Comparison of ENCODE assay signal across 25 cellular contexts in genomic region chr11:69903206-69903605, GRCh38.
"Had no signal": no experiment of that assay in that cellular context is flagged by ENCODE, and none has a peak within 500 bp of the region (broad histone marks: within the 10 kb centered on the region; RNA-seq: fewer than 3 reads in every experiment).

No MANE protein-coding gene starts in this region.

- H3K4me3 Mint-ChIP-seq: activated CD4-positive, alpha-beta T cell treated with anti-CD3 and anti-CD28 coated beads, Interleukin-2, amount 10 ng/mL, durations not matched to agents 24 days and 14 days; activated CD8-positive, alpha-beta T cell treated with anti-CD3 and anti-CD28 coated beads for 36 hours; activated naive CD8-positive, alpha-beta T cell treated with anti-CD3 and anti-CD28 coated beads for 36 hours; activated T-cell treated with anti-CD3 and anti-CD28 coated beads, Interleukin-2, amount 50 U/mL, for 72 hours; activated T-helper 17 cell treated with anti-CD3 and anti-CD28 coated beads, Interleukin-2, amount 50 U/mL, for 72 hours; T-helper 2 cell treated with Interferon-gamma antibody and Interleukin-4, amounts not matched to agents 5 μg/mL and 100 μg/mL, for 36 hours had no signal

- H3K9me3 ChIP-seq: ascending aorta had no signal

- H3K27ac Mint-ChIP-seq: activated CD4-positive, alpha-beta T cell treated with anti-CD3 and anti-CD28 coated beads, Interleukin-2, amount 10 ng/mL, durations not matched to agents 24 days and 14 days; activated CD8-positive, alpha-beta T cell treated with anti-CD3 and anti-CD28 coated beads for 36 hours; activated naive CD8-positive, alpha-beta T cell treated with anti-CD3 and anti-CD28 coated beads for 36 hours; activated T-cell treated with anti-CD3 and anti-CD28 coated beads, Interleukin-2, amount 50 U/mL, for 72 hours; activated T-helper 17 cell treated with anti-CD3 and anti-CD28 coated beads, Interleukin-2, amount 50 U/mL, for 72 hours; T-helper 2 cell treated with Interferon-gamma antibody and Interleukin-4, amounts not matched to agents 5 μg/mL and 100 μg/mL, for 36 hours had no signal

- H3K9me3 Mint-ChIP-seq: activated CD4-positive, alpha-beta T cell treated with anti-CD3 and anti-CD28 coated beads, Interleukin-2, amount 10 ng/mL, durations not matched to agents 24 days and 14 days; activated CD8-positive, alpha-beta T cell treated with anti-CD3 and anti-CD28 coated beads for 36 hours; activated naive CD8-positive, alpha-beta T cell treated with anti-CD3 and anti-CD28 coated beads for 36 hours; activated T-cell treated with anti-CD3 and anti-CD28 coated beads, Interleukin-2, amount 50 U/mL, for 72 hours; activated T-helper 17 cell treated with anti-CD3 and anti-CD28 coated beads, Interleukin-2, amount 50 U/mL, for 72 hours; T-helper 2 cell treated with Interferon-gamma antibody and Interleukin-4, amounts not matched to agents 5 μg/mL and 100 μg/mL, for 36 hours had no signal

- H3K36me3 ChIP-seq: ascending aorta, cardiac muscle cell had no signal

- H3K4me2 ChIP-seq: KMS-11 had no signal

- ATAC-seq: activated CD8-positive, alpha-beta T cell treated with anti-CD3 and anti-CD28 coated beads for 36 hours; activated T-cell treated with anti-CD3 and anti-CD28 coated beads, Interleukin-2, amount 50 U/mL, for 72 hours; activated T-helper 17 cell treated with anti-CD3 and anti-CD28 coated beads, Interleukin-2, amount 50 U/mL, for 72 hours; Panc1 had no signal

- H3K36me3 Mint-ChIP-seq: activated naive CD8-positive, alpha-beta T cell treated with anti-CD3 and anti-CD28 coated beads for 36 hours had no signal

- H3K4me3 ChIP-seq: ascending aorta, cardiac muscle cell had no signal

- H3K9ac ChIP-seq: KMS-11 had no signal

- H3K27me3 Mint-ChIP-seq: activated CD4-positive, alpha-beta T cell treated with anti-CD3 and anti-CD28 coated beads, Interleukin-2, amount 10 ng/mL, durations not matched to agents 24 days and 14 days had no signal

- H3K4me1 Mint-ChIP-seq: activated CD4-positive, alpha-beta T cell treated with anti-CD3 and anti-CD28 coated beads, Interleukin-2, amount 10 ng/mL, durations not matched to agents 24 days and 14 days; activated naive CD8-positive, alpha-beta T cell treated with anti-CD3 and anti-CD28 coated beads for 36 hours; activated T-helper 17 cell treated with anti-CD3 and anti-CD28 coated beads, Interleukin-2, amount 50 U/mL, for 72 hours had no signal

- H3K27me3 ChIP-seq: ascending aorta, cardiac muscle cell had no signal

- DNase-seq: activated CD4-positive, alpha-beta T cell treated with anti-CD3 and anti-CD28 coated beads, Interleukin-2, amount 10 ng/mL, durations not matched to agents 24 days and 14 days; activated CD4-positive, alpha-beta T cell treated with anti-CD3 and anti-CD28 coated beads, Interleukin-2, amount 50 U/mL, for 4 hours; activated CD8-positive, alpha-beta T cell treated with anti-CD3 and anti-CD28 coated beads for 36 hours; activated effector memory CD4-positive, alpha-beta T cell treated with anti-CD3 and anti-CD28 coated beads, Interleukin-2, amount 50 U/mL, for 16 hours; activated naive CD4-positive, alpha-beta T cell; activated naive CD4-positive, alpha-beta T cell treated with anti-CD3 and anti-CD28 coated beads, Interleukin-2, amount 50 U/mL, for 16 hours; activated naive CD8-positive, alpha-beta T cell treated with anti-CD3 and anti-CD28 coated beads for 36 hours; activated T-cell treated with anti-CD3 and anti-CD28 coated beads, Interleukin-2, amount 50 U/mL, for 1 hour; activated T-cell treated with anti-CD3 and anti-CD28 coated beads, Interleukin-2, amount 50 U/mL, for 72 hours; amniotic stem cell; MM.1S; NCI-H1092; NCI-H1436 treated with DMSO at 0.1 percent for 48 hours; NCI-H1694 treated with DMSO at 0.1 percent for 48 hours; NCI-H2029; NCI-H345; NCI-H524 treated with DMSO at 0.1 percent for 48 hours; RPMI8226; SW 1271 had no signal

- H3K4me1 ChIP-seq: ascending aorta had no signal

- H3K27ac ChIP-seq: ascending aorta, cardiac muscle cell, KMS-11 had no signal
